Comparison of ENCODE assay signal across 12 cellular contexts in genomic region chr5:58410441-58410840, GRCh38. TPM values are rescaled to one million over a fixed set of nuclear protein-coding genes. Genes with fewer than 3 reads are reported as not detected.
A peak's percentile ranks its signal among the peaks of the same experiment; 100 is the strongest.
DNase-seq lines count a peak whose midpoint lies in the region; ATAC-seq and TF ChIP-seq lines count a peak whose summit lies in the region.
"Had no signal": no experiment of that assay in that cellular context is flagged by ENCODE, and none has a peak within 500 bp of the region (broad histone marks: within the 10 kb centered on the region; RNA-seq: fewer than 3 reads in every experiment).

No MANE protein-coding gene starts in this region.

- H3K27me3 Mint-ChIP-seq in natural killer cell (ENCODE audit: low read depth in 2 of 2), result peaks cover 6 to 9% of the 10 kb centered on the region in 2 donors

- intact Hi-C loops in mucosa of descending colon (cut with DNase I, micrococcal nuclease) (no loop called here), natural killer cell (cut with micrococcal nuclease) (no loop called here)

- DNase-seq in DMS53 treated with DMSO at 0.1 percent for 48 hours (lab: John Stamatoyannopoulos, UW; ENCODE audit: unreplicated experiment), result peak; percentile 75
- peak; percentile 16 for DNase-seq in NCI-H1048 (lab: John Stamatoyannopoulos, UW)
- DNase-seq in dermis blood vessel endothelial cell, result peak; percentile 89
- DNase-seq in mucosa of descending colon, result peak in 1 of 3 donors; percentile 4
- DNase-seq in iPS-NIHi7 (ENCODE audit: extremely low spot score), result no peak
- no peak for DNase-seq in natural killer cell
- DNase-seq: activated CD8-positive, alpha-beta memory T cell treated with anti-CD3 and anti-CD28 coated beads, Interleukin-2, amount 50 U/mL, for 4 hours; endodermal cell; ovary had no signal

- H3K9me3 Mint-ChIP-seq in natural killer cell, result no peaks in the 10 kb centered on the region
- H3K9me3 Mint-ChIP-seq: endodermal cell had no signal

- H3K4me1 Mint-ChIP-seq in natural killer cell, result no peaks in the 10 kb centered on the region

- no peaks in the 10 kb centered on the region for H3K4me1 ChIP-seq in mucosa of descending colon (ENCODE audit: low read depth)

- H3K27ac Mint-ChIP-seq in natural killer cell, result no peak overlapping the region
- H3K27ac Mint-ChIP-seq: endodermal cell had no signal

- no peaks in the 10 kb centered on the region for H3K36me3 Mint-ChIP-seq in natural killer cell

- no peaks in the 10 kb centered on the region for H3K36me3 ChIP-seq in mucosa of descending colon (ENCODE audit: low read depth)
- H3K36me3 ChIP-seq: ovary had no signal

- no peak for TF ChIP-seq CTCF in mucosa of descending colon (IDR thresholded peaks at IDR 0.05)
- no peak for TF ChIP-seq CTCF in natural killer cell (IDR thresholded peaks at IDR 0.05)

- H3K4me3 ChIP-seq in mucosa of descending colon, result no peak overlapping the region
- H3K4me3 ChIP-seq: ovary had no signal

- no peaks in the 10 kb centered on the region for H3K9me3 ChIP-seq in mucosa of descending colon
- H3K9me3 ChIP-seq: ovary had no signal

- peak; percentile 45 for ATAC-seq in mucosa of descending colon
- ATAC-seq in GM21786 (IDR thresholded peaks at IDR 0.05; ENCODE audit: unreplicated experiment), result no peak
- no peak for ATAC-seq in HG03439 (IDR thresholded peaks at IDR 0.05; ENCODE audit: unreplicated experiment)
- no peak for ATAC-seq in natural killer cell
- ATAC-seq: Panc1 had no signal

- no peak overlapping the region for H3K4me3 Mint-ChIP-seq in natural killer cell
- H3K4me3 Mint-ChIP-seq: endodermal cell had no signal

RNA-seq across cellular contexts. Expression of gene PLK2, which starts 49.4 kb away (rescaled TPM):
- total RNA-seq in dermis blood vessel endothelial cell (435 and 601 TPM in 2 replicates), mucosa of descending colon (10 to 100 TPM; 13.0 to 24.7 (median 14.5) TPM), natural killer cell (10 to 100 TPM; 18.3 to 30.0 (median 22.0) TPM)

Comparison
In these comparisons a context has a peak if more than half of its experiments do, and no peak if none do; other contexts are left out.
1. DNase-seq: peak in DMS53 treated with DMSO at 0.1 percent for 48 hours (single experiment), NCI-H1048 (single experiment) and dermis blood vessel endothelial cell (single experiment); none in iPS-NIHi7 (single experiment) and natural killer cell (single experiment).
2. RNA of gene PLK2, which starts 49.4 kb away (total RNA-seq): 435 to 601 TPM in dermis blood vessel endothelial cell; 18.3 to 30.0 TPM in natural killer cell and 13.0 to 24.7 TPM in mucosa of descending colon; every median in the first group is over 10 times any median in the second.